ENCODE assay signal across 8 cellular contexts in genomic region chr7:149194799-149195179, GRCh38. TPM values are rescaled to one million over a fixed set of nuclear protein-coding genes. Genes with fewer than 3 reads are reported as not detected.
A peak's percentile ranks its signal among the peaks of the same experiment; 100 is the strongest.
DNase-seq lines count a peak whose midpoint lies in the region; ATAC-seq and TF ChIP-seq lines count a peak whose summit lies in the region.

No MANE protein-coding gene starts in this region.

- peak overlapping the region; percentile 99 for H3K4me3 ChIP-seq in HEK293 (ENCODE audit: low read depth, low read length)
- peak overlapping the region; percentile 90 for H3K4me3 ChIP-seq in fibroblast of villous mesenchyme (ENCODE audit: low read depth, low read length)
- H3K4me3 ChIP-seq in skin epidermis = peak overlapping the region; percentile 56 to 92 (median 58)

- no peaks in the 10 kb centered on the region for H3K9me3 ChIP-seq in HEK293 (ENCODE audit: control insufficient read depth, insufficient read depth, low read depth, low read length)

- H3K27ac ChIP-seq in HEK293 (ENCODE audit: extremely low read depth, low read depth, low read length) = peak overlapping the region; percentile 95; the same call in 1 of the 2 replicates
- peak overlapping the region; percentile 99 for H3K27ac ChIP-seq in VCaP
- H3K27ac ChIP-seq in skin epidermis = peak overlapping the region in 18 of 21 experiments; percentile 72 to 97 (median 90)

- CTCF ChIA-PET in HEK293 (lab: Yijun Ruan, JAX) = interaction anchor here (0.6 to 1.6 kb wide), 11 partner anchors 9 to 469 kb away, joined by 3 to 13 read pairs (median 5); partner anchors contain the start of genes ZNF398 and ZNF425

- TF ChIP-seq CTCF in HEK293 (tag by site-specific recombination; IDR thresholded peaks at IDR 0.05) (no peak), VCaP (conservative IDR thresholded peaks at IDR 0.05) (no peak), fibroblast of villous mesenchyme (IDR thresholded peaks at IDR 0.05; ENCODE audit: insufficient read depth, low read depth, low read length) (no peak)

- POLR2A ChIA-PET in HEK293 (lab: Yijun Ruan, JAX) = interaction anchor here (0.6 to 2.1 kb wide), 15 partner anchors 9 to 430 kb away, joined by 3 to 14 read pairs (median 4); partner anchors contain the start of genes ZNF398 and ZNF783

- no peak for ATAC-seq in HG03439 (IDR thresholded peaks at IDR 0.05; ENCODE audit: unreplicated experiment)

- DNase-seq in fibroblast of villous mesenchyme (ENCODE audit: low read depth) = no peak
- no peak for DNase-seq in NCI-H2171 treated with DMSO at 0.1 percent for 48 hours (lab: John Stamatoyannopoulos, UW)
- no peak for DNase-seq in COR-L47 (lab: John Stamatoyannopoulos, UW)
- DNase-seq in medulla oblongata (ENCODE audit: extremely low spot score) = no peak

- H3K36me3 ChIP-seq in HEK293 (ENCODE audit: control insufficient read depth in 2 of 2, insufficient read depth in 1 of 2, low read length in 2 of 2) = peaks cover 9 to 31% of the 10 kb centered on the region in 2 experiments

- H3K4me1 ChIP-seq in HEK293 (ENCODE audit: control insufficient read depth, insufficient read depth, low read length) = no peaks in the 10 kb centered on the region

TF ChIP-seq in HEK293, 187 proteins besides CTCF, POLR2A, EP300 and RAD21:
- TF ChIP-seq KLF10 (tag by site-specific recombination; IDR thresholded peaks at IDR 0.05) = no peak
- TF ChIP-seq ZNF645 (tag by site-specific recombination; IDR thresholded peaks at IDR 0.05) = no peak
- TF ChIP-seq, protein P1, sequence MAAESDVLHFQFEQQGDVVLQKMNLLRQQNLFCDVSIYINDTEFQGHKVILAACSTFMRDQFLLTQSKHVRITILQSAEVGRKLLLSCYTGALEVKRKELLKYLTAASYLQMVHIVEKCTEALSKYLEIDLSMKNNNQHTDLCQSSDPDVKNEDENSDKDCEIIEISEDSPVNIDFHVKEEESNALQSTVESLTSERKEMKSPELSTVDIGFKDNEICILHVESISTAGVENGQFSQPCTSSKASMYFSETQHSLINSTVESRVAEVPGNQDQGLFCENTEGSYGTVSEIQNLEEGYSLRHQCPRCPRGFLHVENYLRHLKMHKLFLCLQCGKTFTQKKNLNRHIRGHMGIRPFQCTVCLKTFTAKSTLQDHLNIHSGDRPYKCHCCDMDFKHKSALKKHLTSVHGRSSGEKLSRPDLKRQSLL (tag by site-specific recombination; IDR thresholded peaks at IDR 0.05) = 0 out of 2 replicates have a peak, but pooled peaks have one; percentile 17

RNA-seq across cellular contexts. Expression of gene ZNF282, which starts 0.6 kb away (rescaled TPM):
- 19.0 and 21.6 TPM in 2 replicates for total RNA-seq in fibroblast of villous mesenchyme

RNA-seq across cellular contexts. Expression of gene ZNF212, which starts 44.7 kb away (rescaled TPM):
- 5.8 and 6.5 TPM in 2 replicates for total RNA-seq in fibroblast of villous mesenchyme

RNA-seq across cellular contexts. Expression of gene ZNF398, which starts 47.5 kb away (rescaled TPM):
- total RNA-seq in fibroblast of villous mesenchyme = 16.1 and 18.6 TPM in 2 replicates
